ENCODE assay signal across 31 cellular contexts in genomic region chr10:84018826-84019225, GRCh38.
DNase-seq lines count a peak whose midpoint lies in the region; ATAC-seq and TF ChIP-seq lines count a peak whose summit lies in the region.
"Had no signal": no experiment of that assay in that cellular context is flagged by ENCODE, and none has a peak within 500 bp of the region (broad histone marks: within the 10 kb centered on the region; RNA-seq: fewer than 3 reads in every experiment).

No MANE protein-coding gene starts in this region.

- POLR2A ChIA-PET in activated CD8-positive, alpha-beta T cell treated with anti-CD3 and anti-CD28 coated beads, Interleukin-2, amount 10 ng/mL, durations not matched to agents 7 days and 5 days (lab: Charles Lee) = no interaction called here

- no peak overlapping the region for H3K4me3 ChIP-seq in esophagus muscularis mucosa
- H3K4me3 ChIP-seq: A549; BLaER1; BLaER1 treated with 17β-estradiol and CSF1 and Interleukin-3, amounts not matched to agents 10 nM and 100 nM had no signal

- no peak for TF ChIP-seq EP300 in esophagus muscularis mucosa (IDR thresholded peaks at IDR 0.05)

- peaks cover 0 to 5% (median 0%) of the 10 kb centered on the region in 4 donors for H3K27me3 ChIP-seq in esophagus muscularis mucosa
- H3K27me3 ChIP-seq: BE2C; BLaER1; BLaER1 treated with 17β-estradiol and CSF1 and Interleukin-3, amounts not matched to agents 10 nM and 100 nM had no signal

- intact Hi-C loops in esophagus muscularis mucosa (cut with DNase I) = no loop called here

- H3K27me3 Mint-ChIP-seq in T-helper 17 cell = peaks cover 13% of the 10 kb centered on the region
- H3K27me3 Mint-ChIP-seq in activated CD8-positive, alpha-beta T cell treated with anti-CD3 and anti-CD28 coated beads, Interleukin-2, amount 10 ng/mL, durations not matched to agents 7 days and 5 days (ENCODE audit: low read depth) = no peaks in the 10 kb centered on the region
- H3K27me3 Mint-ChIP-seq: CD4-positive, CD25-positive, alpha-beta regulatory T cell had no signal

- peaks cover 2% of the 10 kb centered on the region for H3K36me3 Mint-ChIP-seq in T-helper 17 cell (ENCODE audit: low read depth)
- no peaks in the 10 kb centered on the region for H3K36me3 Mint-ChIP-seq in activated CD8-positive, alpha-beta T cell treated with anti-CD3 and anti-CD28 coated beads, Interleukin-2, amount 10 ng/mL, durations not matched to agents 7 days and 5 days (ENCODE audit: low read depth)
- H3K36me3 Mint-ChIP-seq: CD14-positive monocyte had no signal

- no peak overlapping the region for H3K27ac ChIP-seq in esophagus muscularis mucosa (replicated peaks in 1 of 4)
- H3K27ac ChIP-seq: 22Rv1; A549; BLaER1; BLaER1 treated with 17β-estradiol and CSF1 and Interleukin-3, amounts not matched to agents 10 nM and 100 nM; C4-2B had no signal

- WGBS in esophagus muscularis mucosa = 83% methylated on average over 3 of the region's 3 CpGs

- H3K9me3 ChIP-seq in T-helper 17 cell (ENCODE audit: control insufficient read depth, low read length, poor library complexity, severe bottlenecking) (no peaks in the 10 kb centered on the region), esophagus muscularis mucosa (peaks cover 0 to 12% (median 6%) of the 10 kb centered on the region in 4 donors)
- H3K9me3 ChIP-seq: A549, BE2C, Caco-2 had no signal

- H3K36me3 ChIP-seq in esophagus muscularis mucosa = no peaks in the 10 kb centered on the region
- H3K36me3 ChIP-seq: BE2C; BLaER1; BLaER1 treated with 17β-estradiol and CSF1 and Interleukin-3, amounts not matched to agents 10 nM and 100 nM had no signal

- H3K4me1 ChIP-seq in esophagus muscularis mucosa = no peaks in the 10 kb centered on the region
- H3K4me1 ChIP-seq: A549; BE2C; BLaER1; BLaER1 treated with 17β-estradiol and CSF1 and Interleukin-3, amounts not matched to agents 10 nM and 100 nM; Caco-2 had no signal

- TF ChIP-seq POLR2A in esophagus muscularis mucosa (IDR thresholded peaks at IDR 0.05; ENCODE audit: low read depth) = no peak

- TF ChIP-seq CTCF in esophagus muscularis mucosa (IDR thresholded peaks at IDR 0.05) = no peak

- peaks cover 3% of the 10 kb centered on the region for H3K9me3 Mint-ChIP-seq in activated CD8-positive, alpha-beta T cell treated with anti-CD3 and anti-CD28 coated beads, Interleukin-2, amount 10 ng/mL, durations not matched to agents 7 days and 5 days (ENCODE audit: insufficient read depth)

- no peak for ATAC-seq in T-helper 17 cell
- no peak for ATAC-seq in activated CD8-positive, alpha-beta T cell treated with anti-CD3 and anti-CD28 coated beads, Interleukin-2, amount 10 ng/mL, durations not matched to agents 7 days and 5 days
- ATAC-seq: A549; CD8-positive, alpha-beta T cell had no signal

- DNase-seq in T-helper 17 cell (no peak), esophagus muscularis mucosa (ENCODE audit: extremely low spot score) (peak; percentile 60), SW480 (ENCODE audit: low spot score) (no peak)
- no peak for DNase-seq in activated CD8-positive, alpha-beta T cell treated with anti-CD3 and anti-CD28 coated beads, Interleukin-2, amount 10 ng/mL, durations not matched to agents 7 days and 5 days
- DNase-seq: 8988T; ACHN; AML-193; BE2C; C1 segment of cervical spinal cord; Caco-2; Calu3; CD4-positive, alpha-beta memory T cell; CD4-positive, alpha-beta T cell; CD4-positive, CD25-positive, alpha-beta regulatory T cell; CD8-positive, alpha-beta memory T cell; CD8-positive, alpha-beta T cell; COR-L47; DMS 273 treated with DMSO at 0.1 percent for 48 hours; DMS153; DMS53; DMS79; DMS79 treated with DMSO at 0.1 percent for 48 hours; DND-41; EL had no signal

- no peak overlapping the region for H3K27ac Mint-ChIP-seq in T-helper 17 cell
- H3K27ac Mint-ChIP-seq in activated CD8-positive, alpha-beta T cell treated with anti-CD3 and anti-CD28 coated beads, Interleukin-2, amount 10 ng/mL, durations not matched to agents 7 days and 5 days = no peak overlapping the region
- H3K27ac Mint-ChIP-seq: B cell; CD14-positive monocyte; CD4-positive, alpha-beta T cell; CD4-positive, CD25-positive, alpha-beta regulatory T cell; CD8-positive, alpha-beta memory T cell; CD8-positive, alpha-beta T cell had no signal

- peak overlapping the region; percentile 34 for H3K4me3 Mint-ChIP-seq in T-helper 17 cell
- no peak overlapping the region for H3K4me3 Mint-ChIP-seq in activated CD8-positive, alpha-beta T cell treated with anti-CD3 and anti-CD28 coated beads, Interleukin-2, amount 10 ng/mL, durations not matched to agents 7 days and 5 days
- H3K4me3 Mint-ChIP-seq: B cell; CD14-positive monocyte; CD4-positive, alpha-beta memory T cell; CD4-positive, alpha-beta T cell; CD4-positive, CD25-positive, alpha-beta regulatory T cell; CD8-positive, alpha-beta memory T cell; CD8-positive, alpha-beta T cell had no signal

- CTCF ChIA-PET in activated CD8-positive, alpha-beta T cell treated with anti-CD3 and anti-CD28 coated beads, Interleukin-2, amount 10 ng/mL, durations not matched to agents 7 days and 5 days (lab: Charles Lee) = no interaction called here

- no peaks in the 10 kb centered on the region for H3K4me1 Mint-ChIP-seq in T-helper 17 cell
- no peaks in the 10 kb centered on the region for H3K4me1 Mint-ChIP-seq in activated CD8-positive, alpha-beta T cell treated with anti-CD3 and anti-CD28 coated beads, Interleukin-2, amount 10 ng/mL, durations not matched to agents 7 days and 5 days (ENCODE audit: low read depth)
- H3K4me1 Mint-ChIP-seq: B cell; CD14-positive monocyte; CD4-positive, CD25-positive, alpha-beta regulatory T cell had no signal
